ENCODE assay signal across 8 cellular contexts in the genomic region with DNA sequence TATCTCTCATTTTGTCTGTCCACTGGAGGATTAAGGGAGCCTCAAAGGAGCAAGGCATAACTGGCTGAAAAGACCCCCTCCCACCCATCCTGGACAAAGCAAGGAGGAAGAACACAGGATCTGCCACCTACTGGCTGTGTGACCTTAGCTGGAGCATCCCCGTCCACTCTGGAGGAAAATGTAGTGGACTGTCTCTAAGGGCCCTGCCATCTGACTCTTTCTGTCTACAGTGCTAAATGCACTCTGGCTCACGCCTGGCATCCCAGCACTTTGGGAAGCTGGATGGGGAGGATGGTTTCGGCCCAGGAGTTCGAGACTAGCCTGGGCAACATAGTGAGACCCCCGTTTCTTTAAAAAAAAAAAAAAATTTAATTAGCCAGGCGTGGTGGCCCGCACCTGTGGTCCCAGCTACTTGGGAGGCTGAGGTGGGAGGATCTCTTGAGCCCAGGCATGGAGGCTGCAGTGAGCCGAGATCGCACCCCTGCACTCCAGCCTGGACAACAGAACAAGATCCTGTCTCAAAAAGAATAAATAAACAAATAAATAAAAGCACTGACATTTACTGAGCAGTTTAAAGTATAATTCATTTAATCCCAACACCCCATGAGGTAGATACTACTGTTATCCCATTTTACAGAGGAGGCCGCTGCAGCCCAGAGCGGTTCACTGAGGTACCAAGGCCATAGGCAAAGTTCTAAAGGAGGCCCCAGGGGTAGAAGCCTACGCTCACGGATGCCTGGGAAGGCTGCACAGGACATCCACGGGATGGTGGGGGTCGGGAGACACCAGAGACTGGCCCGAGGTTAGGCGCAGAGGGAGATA. TPM values are rescaled to one million over a fixed set of nuclear protein-coding genes. Genes with fewer than 3 reads are reported as not detected.
A peak's percentile ranks its signal among the peaks of the same experiment; 100 is the strongest.
DNase-seq lines count a peak whose midpoint lies in the region; ATAC-seq and TF ChIP-seq lines count a peak whose summit lies in the region.

No MANE protein-coding gene starts in this region.

- H3K27me3 Mint-ChIP-seq in activated naive CD8-positive, alpha-beta T cell treated with anti-CD3 and anti-CD28 coated beads, Interleukin-2, amount 50 U/mL, for 24 hours, result no peaks in the 10 kb centered on the region
- H3K27me3 Mint-ChIP-seq in immature natural killer cell (ENCODE audit: low read depth in 3 of 3), result peaks cover 0 to 4% (median 2%) of the 10 kb centered on the region in 3 donors
- no peaks in the 10 kb centered on the region for H3K27me3 Mint-ChIP-seq in stimulated activated naive CD8-positive, alpha-beta T cell treated with anti-CD3 and anti-CD28 coated beads, Interleukin-15, amount 100 ng/mL, for 72 hours

- H3K4me3 Mint-ChIP-seq in activated naive CD8-positive, alpha-beta T cell treated with anti-CD3 and anti-CD28 coated beads, Interleukin-2, amount 50 U/mL, for 24 hours, result peak overlapping the region; percentile 98
- peak overlapping the region; percentile 89 to 99 (median 95) for H3K4me3 Mint-ChIP-seq in immature natural killer cell
- peak overlapping the region; percentile 93 to 99 for H3K4me3 Mint-ChIP-seq in stimulated activated naive CD8-positive, alpha-beta T cell treated with anti-CD3 and anti-CD28 coated beads, Interleukin-15, amount 100 ng/mL, for 72 hours

- TF ChIP-seq CTCF in AG09309 (IDR thresholded peaks at IDR 0.05; ENCODE audit: control insufficient read depth, insufficient read depth, low read depth, low read length, missing control alignments), result peak; percentile 35

- ATAC-seq in HG02571 (IDR thresholded peaks at IDR 0.05; ENCODE audit: unreplicated experiment) (peak; percentile 11), HG03175 (IDR thresholded peaks at IDR 0.05; ENCODE audit: unreplicated experiment) (no peak), HG02642 (IDR thresholded peaks at IDR 0.05; ENCODE audit: poor library complexity, unreplicated experiment) (no peak), HG03469 (IDR thresholded peaks at IDR 0.05; ENCODE audit: unreplicated experiment) (no peak)
- peak; percentile 30 for ATAC-seq in activated naive CD8-positive, alpha-beta T cell treated with anti-CD3 and anti-CD28 coated beads, Interleukin-2, amount 50 U/mL, for 24 hours
- ATAC-seq in stimulated activated naive CD8-positive, alpha-beta T cell treated with anti-CD3 and anti-CD28 coated beads, Interleukin-15, amount 100 ng/mL, for 72 hours, result peak; percentile 38

- no peaks in the 10 kb centered on the region for H3K9me3 Mint-ChIP-seq in activated naive CD8-positive, alpha-beta T cell treated with anti-CD3 and anti-CD28 coated beads, Interleukin-2, amount 50 U/mL, for 24 hours
- no peaks in the 10 kb centered on the region for H3K9me3 Mint-ChIP-seq in immature natural killer cell
- H3K9me3 Mint-ChIP-seq in stimulated activated naive CD8-positive, alpha-beta T cell treated with anti-CD3 and anti-CD28 coated beads, Interleukin-15, amount 100 ng/mL, for 72 hours, result no peaks in the 10 kb centered on the region

- peaks cover 3% of the 10 kb centered on the region for H3K36me3 Mint-ChIP-seq in activated naive CD8-positive, alpha-beta T cell treated with anti-CD3 and anti-CD28 coated beads, Interleukin-2, amount 50 U/mL, for 24 hours (ENCODE audit: low read depth)
- no peaks in the 10 kb centered on the region for H3K36me3 Mint-ChIP-seq in immature natural killer cell

- peaks cover 51% of the 10 kb centered on the region for H3K4me1 Mint-ChIP-seq in activated naive CD8-positive, alpha-beta T cell treated with anti-CD3 and anti-CD28 coated beads, Interleukin-2, amount 50 U/mL, for 24 hours
- peaks cover 35 to 58% of the 10 kb centered on the region in 2 donors for H3K4me1 Mint-ChIP-seq in immature natural killer cell
- peaks cover 70% of the 10 kb centered on the region for H3K4me1 Mint-ChIP-seq in stimulated activated naive CD8-positive, alpha-beta T cell treated with anti-CD3 and anti-CD28 coated beads, Interleukin-15, amount 100 ng/mL, for 72 hours

- DNase-seq in AG09309 (ENCODE audit: low read depth) (no peak), immature natural killer cell (no peak)
- no peak for DNase-seq in activated naive CD8-positive, alpha-beta T cell treated with anti-CD3 and anti-CD28 coated beads, Interleukin-2, amount 50 U/mL, for 24 hours
- DNase-seq in stimulated activated naive CD8-positive, alpha-beta T cell treated with anti-CD3 and anti-CD28 coated beads, Interleukin-15, amount 100 ng/mL, for 72 hours, result no peak

- H3K4me3 ChIP-seq in AG09309 (ENCODE audit: control insufficient read depth, low read depth, low read length), result peak overlapping the region; percentile 92

- peak overlapping the region; percentile 93 for H3K27ac Mint-ChIP-seq in activated naive CD8-positive, alpha-beta T cell treated with anti-CD3 and anti-CD28 coated beads, Interleukin-2, amount 50 U/mL, for 24 hours
- H3K27ac Mint-ChIP-seq in immature natural killer cell, result peak overlapping the region; percentile 85 to 96 (median 89)
- peak overlapping the region; percentile 93 to 97 for H3K27ac Mint-ChIP-seq in stimulated activated naive CD8-positive, alpha-beta T cell treated with anti-CD3 and anti-CD28 coated beads, Interleukin-15, amount 100 ng/mL, for 72 hours

RNA-seq across cellular contexts. Expression of a gene that starts 1.1 kb away (rescaled TPM):
- 10 to 100 TPM in 1 of 3 donors, 1 to 10 TPM in 2; 3.5 to 10.2 (median 7.8) TPM for polyA plus RNA-seq in immature natural killer cell

RNA-seq across cellular contexts. Expression of a gene that starts 15.9 kb away (rescaled TPM):
- not detected for polyA plus RNA-seq in immature natural killer cell

RNA-seq across cellular contexts. Expression of a gene that starts 54.8 kb away (rescaled TPM):
- polyA plus RNA-seq in immature natural killer cell, result 1 to 10 TPM in 2 of 3 donors, not detected in 1; 1.8 to 2.8 TPM

Comparison
In these comparisons a context has a peak if more than half of its experiments do, and no peak if none do; other contexts are left out.
1. ATAC-seq: peak in HG02571 (single experiment), activated naive CD8-positive, alpha-beta T cell treated with anti-CD3 and anti-CD28 coated beads, Interleukin-2, amount 50 U/mL, for 24 hours (single experiment) and stimulated activated naive CD8-positive, alpha-beta T cell treated with anti-CD3 and anti-CD28 coated beads, Interleukin-15, amount 100 ng/mL, for 72 hours (single experiment); none in HG03175 (single experiment), HG02642 (single experiment) and HG03469 (single experiment).
2. Peak in every context shown above with its lines, with median percentiles within 50 percentile points of each other: H3K27ac Mint-ChIP-seq and H3K4me3 Mint-ChIP-seq.